ENCODE assay signal across 20 cellular contexts in the genomic region with DNA sequence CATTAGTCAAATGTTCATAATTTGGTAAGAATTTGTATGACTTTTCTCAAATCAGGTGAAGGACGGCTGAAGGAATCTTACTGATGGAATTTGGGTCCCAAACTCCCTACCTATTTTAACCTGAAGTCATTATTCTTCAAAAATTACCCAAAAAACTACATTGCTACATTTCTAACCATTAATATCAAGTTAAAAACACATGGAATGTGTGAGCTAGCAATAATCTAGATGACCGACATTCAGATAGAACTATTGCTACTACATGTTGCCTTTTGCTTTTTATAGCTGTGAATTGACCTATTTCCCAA. TPM values are rescaled to one million over a fixed set of nuclear protein-coding genes. Genes with fewer than 3 reads are reported as not detected.
A peak's percentile ranks its signal among the peaks of the same experiment; 100 is the strongest.
DNase-seq lines count a peak whose midpoint lies in the region; ATAC-seq, FAIRE-seq and TF ChIP-seq lines count a peak whose summit lies in the region.
"Had no signal": no experiment of that assay in that cellular context is flagged by ENCODE, and none has a peak within 500 bp of the region (broad histone marks: within the 10 kb centered on the region; RNA-seq: fewer than 3 reads in every experiment).

No MANE protein-coding gene starts in this region.

- no peak overlapping the region for H2AFZ ChIP-seq in hepatocyte

- BruUV-seq in Panc1 (replicated peaks; lab: Mats Ljungman, UMichigan), result no TSS peak

- H3K4me1 Mint-ChIP-seq in glutamatergic neuron (ENCODE audit: low read depth, unreplicated experiment), result no peaks in the 10 kb centered on the region
- H3K4me1 Mint-ChIP-seq: activated naive CD8-positive, alpha-beta T cell treated with anti-CD3 and anti-CD28 coated beads for 36 hours had no signal

- no peaks in the 10 kb centered on the region for H3K27me3 ChIP-seq in Panc1 (ENCODE audit: control insufficient read depth, insufficient read depth, low read length)
- H3K27me3 ChIP-seq in hepatocyte, result no peaks in the 10 kb centered on the region
- H3K27me3 ChIP-seq: BE2C, tibial artery had no signal

- H3K27me3 Mint-ChIP-seq in glutamatergic neuron (ENCODE audit: unreplicated experiment), result no peaks in the 10 kb centered on the region

- H3K36me3 ChIP-seq in Panc1 (ENCODE audit: control insufficient read depth, insufficient read depth, low read length), result no peaks in the 10 kb centered on the region
- H3K36me3 ChIP-seq in hepatocyte (replicated peaks; ENCODE audit: insufficient read depth, low read depth), result no peaks in the 10 kb centered on the region
- H3K36me3 ChIP-seq: BE2C, prostate gland, tibial artery had no signal

- POLR2A ChIA-PET in A549 (lab: Yijun Ruan, JAX), result no interaction called here
- POLR2A ChIA-PET in Panc1 (lab: Charles Lee), result no interaction called here

- H3K4me1 ChIP-seq in A549 (peaks cover 12% of the 10 kb centered on the region; the same call in 2 of the 3 replicates), Panc1 (ENCODE audit: control insufficient read depth, insufficient read depth, low read length) (peaks cover 3% of the 10 kb centered on the region; the same call in 1 of the 2 replicates), hepatocyte (ENCODE audit: insufficient read depth) (no peaks in the 10 kb centered on the region)
- H3K4me1 ChIP-seq: BE2C, prostate gland, tibial artery had no signal

- in situ Hi-C loops in Panc1 (cut with HindIII; ENCODE audit: low pct_unique_long_range_greater_than_20kb, low sequenced_read_pairs), result no loop called here

- H3K27ac ChIP-seq in A549, result no peak overlapping the region; a peak in 1 of 6 replicates
- no peak overlapping the region; the same call in 1 of the 2 replicates for H3K27ac ChIP-seq in Panc1 (ENCODE audit: low read length)
- no peak overlapping the region for H3K27ac ChIP-seq in hepatocyte
- H3K27ac ChIP-seq: prostate gland, tibial artery had no signal

- no peaks in the 10 kb centered on the region for H3K9me2 ChIP-seq in hepatocyte (replicated peaks; ENCODE audit: insufficient read depth)
- H3K9me2 ChIP-seq: SK-N-SH had no signal

- intact Hi-C loops in Panc1 (cut with micrococcal nuclease; ENCODE audit: unreplicated experiment), result loop anchor here (1.0 to 5.0 kb wide), 2 partner anchors 136 to 189 kb away; no protein-coding TSS in a partner anchor

- TF ChIP-seq EP300 in A549 (IDR thresholded peaks at IDR 0.05), result no peak

- H3K79me2 ChIP-seq in hepatocyte, result no peaks in the 10 kb centered on the region

- no peaks in the 10 kb centered on the region for H4K20me1 ChIP-seq in hepatocyte (ENCODE audit: insufficient read depth, poor library complexity, severe bottlenecking)

- no peak overlapping the region for H3K4me3 Mint-ChIP-seq in glutamatergic neuron (ENCODE audit: unreplicated experiment)
- H3K4me3 Mint-ChIP-seq: activated naive CD8-positive, alpha-beta T cell treated with anti-CD3 and anti-CD28 coated beads for 36 hours; IgD-negative memory B cell had no signal

- peaks cover 20% of the 10 kb centered on the region for H3K36me3 Mint-ChIP-seq in glutamatergic neuron (ENCODE audit: unreplicated experiment)
- H3K36me3 Mint-ChIP-seq: activated naive CD8-positive, alpha-beta T cell treated with anti-CD3 and anti-CD28 coated beads for 36 hours; IgD-negative memory B cell had no signal

- CTCF ChIA-PET in A549 (lab: Yijun Ruan, JAX) (interaction anchor here (0.6 to 8.5 kb wide), 26 partner anchors 9 to 328 kb away, joined by 3 to 168 read pairs (median 4); a partner anchor contains a TSS), Panc1 (lab: Charles Lee) (interaction anchor here (0.7 to 0.8 kb wide), 2 partner anchors 138 to 188 kb away, joined by 4 read pairs; no protein-coding TSS in a partner anchor)

- 0 out of 3 replicates have a peak overlapping the region, but pooled peaks have one; percentile 16 for H3K4me2 ChIP-seq in A549
- H3K4me2 ChIP-seq in hepatocyte, result no peak overlapping the region
- H3K4me2 ChIP-seq: SK-N-SH had no signal

- DNase-seq in A549 (ENCODE audit: low read depth in 1 of 2, low spot score in 1 of 2), result no peak
- DNase-seq in Panc1 (ENCODE audit: low read depth, low spot score), result no peak
- DNase-seq in glutamatergic neuron, result no peak
- DNase-seq in HuH-7.5 (ENCODE audit: low spot score), result no peak
- no peak for DNase-seq in medulla oblongata (ENCODE audit: extremely low spot score)
- DNase-seq in hepatocyte (ENCODE audit: low spot score), result no peak
- DNase-seq in activated CD4-positive, alpha-beta T cell treated with anti-CD3 and anti-CD28 coated beads for 4 hours, result no peak
- DNase-seq: activated gamma-delta T cell, NCI-H1105, NCI-H187, NCI-H2171, tibial artery had no signal

- 11% methylated on average over 2 of the region's 2 CpGs for WGBS in A549 (ENCODE audit: missing lambda C conversion rate)
- 18% methylated on average over 2 of the region's 2 CpGs for WGBS in hepatocyte (ENCODE audit: low lambda C conversion rate, missing lambda C conversion rate)

- 0 out of 3 replicates have a peak, but pooled peaks cover 3% of the 10 kb centered on the region for H3K9me3 ChIP-seq in A549
- H3K9me3 ChIP-seq in Panc1 (ENCODE audit: control insufficient read depth, insufficient read depth, low read depth, low read length), result peaks cover 6% of the 10 kb centered on the region; the same call in 1 of the 2 replicates
- H3K9me3 ChIP-seq in hepatocyte (ENCODE audit: low read depth), result no peaks in the 10 kb centered on the region
- H3K9me3 ChIP-seq: BE2C, prostate gland, tibial artery had no signal

- no peak; a peak in 2 of 5 replicates for TF ChIP-seq RAD21 in A549 (conservative IDR thresholded peaks at IDR 0.05 in 1 of 2, IDR thresholded peaks at IDR 0.05 in 1 of 2)

- no peak for FAIRE-seq in A549 (lab: Jason Lieb, UNC)
- FAIRE-seq: colon had no signal

- ATAC-seq in A549 (no peak), GM19351 (IDR thresholded peaks at IDR 0.05; ENCODE audit: unreplicated experiment) (peak; percentile 2), Panc1 (no peak)
- ATAC-seq: Right ventricle myocardium inferior had no signal

- H3K9me3 Mint-ChIP-seq in glutamatergic neuron (ENCODE audit: unreplicated experiment), result peaks cover 5% of the 10 kb centered on the region

- no peak for TF ChIP-seq POLR2A in A549 (IDR thresholded peaks at IDR 0.05; ENCODE audit: low read length)

- peak; percentile 20; the same call in 1 of the 3 replicates for TF ChIP-seq CTCF in A549 (IDR thresholded peaks at IDR 0.05)
- peak; percentile 57 for TF ChIP-seq CTCF in Panc1 (IDR thresholded peaks at IDR 0.05)
- peak; percentile 39 for TF ChIP-seq CTCF in glutamatergic neuron (IDR thresholded peaks at IDR 0.05; ENCODE audit: partially characterized antibody, unreplicated experiment)
- no peak for TF ChIP-seq CTCF in hepatocyte (IDR thresholded peaks at IDR 0.05; ENCODE audit: poor library complexity)

- H3K4me3 ChIP-seq in A549 (no peak overlapping the region), Panc1 (ENCODE audit: low read depth in 2 of 2, low read length in 2 of 2) (no peak overlapping the region), hepatocyte (no peak overlapping the region)
- H3K4me3 ChIP-seq: prostate gland, tibial artery had no signal

- H3K27ac Mint-ChIP-seq in glutamatergic neuron (ENCODE audit: unreplicated experiment), result no peak overlapping the region
- H3K27ac Mint-ChIP-seq: activated naive CD8-positive, alpha-beta T cell treated with anti-CD3 and anti-CD28 coated beads for 36 hours had no signal

TF ChIP-seq in A549, 52 proteins besides CTCF, POLR2A, EP300 and RAD21:
- TF ChIP-seq CBX8 (IDR thresholded peaks at IDR 0.05), result no peak
- TF ChIP-seq HOXB13 (CRISPR knock-in tag; IDR thresholded peaks at IDR 0.05; ENCODE audit: low read depth), result no peak
- no peak for TF ChIP-seq HOXB5 (CRISPR knock-in tag; IDR thresholded peaks at IDR 0.05)
- TF ChIP-seq, protein P1, sequence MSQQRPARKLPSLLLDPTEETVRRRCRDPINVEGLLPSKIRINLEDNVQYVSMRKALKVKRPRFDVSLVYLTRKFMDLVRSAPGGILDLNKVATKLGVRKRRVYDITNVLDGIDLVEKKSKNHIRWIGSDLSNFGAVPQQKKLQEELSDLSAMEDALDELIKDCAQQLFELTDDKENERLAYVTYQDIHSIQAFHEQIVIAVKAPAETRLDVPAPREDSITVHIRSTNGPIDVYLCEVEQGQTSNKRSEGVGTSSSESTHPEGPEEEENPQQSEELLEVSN (IDR thresholded peaks at IDR 0.05; ENCODE audit: borderline replicate concordance, low read depth), result no peak
- no peak for TF ChIP-seq ZNF302 (CRISPR knock-in tag; IDR thresholded peaks at IDR 0.05)
- no peak for TF ChIP-seq CBX2 (IDR thresholded peaks at IDR 0.05; ENCODE audit: borderline replicate concordance, low read depth)
- no peak for TF ChIP-seq RCOR1 (IDR thresholded peaks at IDR 0.05; ENCODE audit: low read depth, low read length)
- TF ChIP-seq, protein P2, sequence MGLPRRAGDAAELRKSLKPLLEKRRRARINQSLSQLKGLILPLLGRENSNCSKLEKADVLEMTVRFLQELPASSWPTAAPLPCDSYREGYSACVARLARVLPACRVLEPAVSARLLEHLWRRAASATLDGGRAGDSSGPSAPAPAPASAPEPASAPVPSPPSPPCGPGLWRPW (IDR thresholded peaks at IDR 0.05), result no peak
- TF ChIP-seq NR3C1 (IDR thresholded peaks at IDR 0.05), result no peak
- no peak for TF ChIP-seq KDM1A (IDR thresholded peaks at IDR 0.05; ENCODE audit: low read depth)
- TF ChIP-seq EHF (CRISPR knock-in tag; IDR thresholded peaks at IDR 0.05), result no peak
- no peak for TF ChIP-seq BHLHE40 (IDR thresholded peaks at IDR 0.05; ENCODE audit: low read depth, low read length)
- TF ChIP-seq CHD4 (IDR thresholded peaks at IDR 0.05; ENCODE audit: borderline replicate concordance), result no peak
- TF ChIP-seq ZC3H11A (IDR thresholded peaks at IDR 0.05), result no peak

RNA-seq across cellular contexts. Expression of a gene that starts 25.3 kb away (rescaled TPM):
- 22.5 and 26.9 TPM in 2 replicates for polyA plus RNA-seq in A549 (2011; rRNA removed)
- 9.2 and 9.9 TPM in 2 replicates for polyA plus RNA-seq in A549 (2012; cell fraction: cytosol; rRNA removed)
- polyA plus RNA-seq in A549 (2012; cell fraction: nucleus; rRNA removed), result 7.1 and 10.2 TPM in 2 replicates
- 14.9 to 16.2 TPM (median 15.3 TPM) in 3 replicates for polyA plus RNA-seq in A549 (2017; fragmentation: RNase III; extraction: RNeasy Plus Mini Kit Qiagen cat#74134 plus additional on column Dnase treatment)
- 16.3 and 18.3 TPM in 2 replicates for polyA minus RNA-seq in A549 (2011; rRNA and poly(A)+ RNA removed)
- 80.3 TPM for total RNA-seq in Panc1 (2021; ENCODE audit: unreplicated experiment)
- 30.8 TPM for polyA plus RNA-seq in Panc1 (2012; ENCODE audit: insufficient read length)
- total RNA-seq in glutamatergic neuron (ENCODE audit: unreplicated experiment), result 18.2 TPM
- total RNA-seq in hepatocyte, result 24.7 and 28.6 TPM in 2 replicates
- polyA plus RNA-seq in hepatocyte, result 16.1 and 19.3 TPM in 2 replicates
